In genomic region chr12:107624493-107624892, GRCh38 we compare ENCODE assay signal across 6 cellular contexts.
"Had no signal": no experiment of that assay in that cellular context is flagged by ENCODE, and none has a peak within 500 bp of the region (broad histone marks: within the 10 kb centered on the region; RNA-seq: fewer than 3 reads in every experiment).

No MANE protein-coding gene starts in this region.

- DNase-seq: IMR-90, KBM-7, KG1 had no signal

- FAIRE-seq: HepG2, HTR-8/SVneo had no signal

- H3K27ac ChIP-seq: HL-60 had no signal

- ATAC-seq: HepG2 had no signal
